In genomic region chr6:42710316-42710715, GRCh38 we compare ENCODE assay signal across 14 cellular contexts. TPM values are rescaled to one million over a fixed set of nuclear protein-coding genes. Genes with fewer than 3 reads are reported as not detected.
A peak's percentile ranks its signal among the peaks of the same experiment; 100 is the strongest.
DNase-seq lines count a peak whose midpoint lies in the region; ATAC-seq and TF ChIP-seq lines count a peak whose summit lies in the region.
"Had no signal": no experiment of that assay in that cellular context is flagged by ENCODE, and none has a peak within 500 bp of the region (broad histone marks: within the 10 kb centered on the region; RNA-seq: fewer than 3 reads in every experiment).

No MANE protein-coding gene starts in this region.

- H3K4me1 Mint-ChIP-seq in GM23338, result peaks cover 5% of the 10 kb centered on the region; the same call in 2 of the 3 replicates
- H3K4me1 Mint-ChIP-seq in naive thymus-derived CD8-positive, alpha-beta T cell, result peaks cover 0 to 10% (median 0%) of the 10 kb centered on the region in 4 donors

- DNase-seq in GM23338 (ENCODE audit: low spot score) (peak; percentile 47), NCI-H187 treated with DMSO at 0.1 percent for 48 hours (lab: John Stamatoyannopoulos, UW) (peak; percentile 27), mammary epithelial cell (no peak), SK-N-SH (no peak), uterus (no peak), COLO829 (ENCODE audit: low spot score) (no peak)
- DNase-seq in naive thymus-derived CD8-positive, alpha-beta T cell, result no peak
- DNase-seq: activated CD4-positive, alpha-beta T cell treated with anti-CD3 and anti-CD28 coated beads, Interleukin-2, amount 50 U/mL, for 48 hours; activated gamma-delta T cell treated with Interleukin-2 at 50 U/mL for 16 hours; NCI-H524 treated with DMSO at 0.1 percent for 48 hours; RPMI8226 had no signal

- 21 to 25% methylated on average over 9 of the region's 9 CpGs for WGBS in ectodermal cell, 2 experiments
- WGBS in mammary epithelial cell (ENCODE audit: low coverage, missing lambda C conversion rate), result 79% methylated on average over 8 of the region's 9 CpGs
- WGBS in SK-N-SH (ENCODE audit: low lambda C conversion rate), result 87% methylated on average over 8 of the region's 9 CpGs

- no TSS peak for BruUV-seq in mammary epithelial cell (replicated peaks; lab: Mats Ljungman, UMichigan)

- H3K36me3 ChIP-seq in GM23338 (ENCODE audit: insufficient read depth) (no peaks in the 10 kb centered on the region), ectodermal cell (ENCODE audit: control insufficient read depth, insufficient read depth, low read length) (no peaks in the 10 kb centered on the region), mammary epithelial cell (ENCODE audit: insufficient read depth, low read length) (no peaks in the 10 kb centered on the region), SK-N-SH (replicated peaks in 1 of 2; ENCODE audit: control insufficient read depth in 1 of 2, insufficient read depth in 2 of 2, low read length in 1 of 2) (no peaks in the 10 kb centered on the region), uterus (no peaks in the 10 kb centered on the region)
- H3K36me3 ChIP-seq: esophagus muscularis mucosa had no signal

- no peaks in the 10 kb centered on the region for H3K9me3 ChIP-seq in ectodermal cell (ENCODE audit: control insufficient read depth, low read length)
- H3K9me3 ChIP-seq in mammary epithelial cell (replicated peaks; ENCODE audit: insufficient read depth, low read length), result peaks cover 7% of the 10 kb centered on the region
- peaks cover 5% of the 10 kb centered on the region; the same call in 1 of the 2 replicates for H3K9me3 ChIP-seq in SK-N-SH
- H3K9me3 ChIP-seq in uterus, result no peaks in the 10 kb centered on the region

- in situ Hi-C loops in mammary epithelial cell (cut with MboI; ENCODE audit: low sequenced_read_pairs in 2 of 2), result no loop called here

- no peaks in the 10 kb centered on the region for H4K20me1 ChIP-seq in GM23338 (replicated peaks; ENCODE audit: insufficient read depth)
- no peaks in the 10 kb centered on the region for H4K20me1 ChIP-seq in mammary epithelial cell (ENCODE audit: insufficient read depth, low read length)
- H4K20me1 ChIP-seq in SK-N-SH (ENCODE audit: insufficient read depth), result no peaks in the 10 kb centered on the region

- no peaks in the 10 kb centered on the region; the same call in 1 of the 2 replicates for H3K4me1 ChIP-seq in GM23338 (ENCODE audit: insufficient read depth)
- H3K4me1 ChIP-seq in ectodermal cell (ENCODE audit: control insufficient read depth, insufficient read depth, low read length), result peaks cover 6% of the 10 kb centered on the region
- H3K4me1 ChIP-seq in mammary epithelial cell (ENCODE audit: insufficient read depth, low read length), result peaks cover 3% of the 10 kb centered on the region
- H3K4me1 ChIP-seq in SK-N-SH (ENCODE audit: control insufficient read depth in 1 of 2, insufficient read depth in 2 of 2, low read depth in 1 of 2, low read length in 1 of 2), result no peaks in the 10 kb centered on the region
- H3K4me1 ChIP-seq in uterus, result no peaks in the 10 kb centered on the region

- TF ChIP-seq EP300 in SK-N-SH (IDR thresholded peaks at IDR 0.05; ENCODE audit: borderline replicate concordance in 1 of 2, low read depth in 1 of 2, low read length in 1 of 2), result no peak

- H3K4me3 ChIP-seq in GM23338 (no peak overlapping the region), ectodermal cell (ENCODE audit: insufficient read depth, low read depth, low read length) (no peak overlapping the region), mammary epithelial cell (replicated peaks in 1 of 3; ENCODE audit: insufficient read depth in 1 of 3, low read depth in 2 of 3, low read length in 3 of 3) (no peak overlapping the region), SK-N-SH (ENCODE audit: low read depth in 2 of 2, low read length in 1 of 2) (no peak overlapping the region), uterus (no peak overlapping the region)
- H3K4me3 ChIP-seq: esophagus muscularis mucosa had no signal

- peaks cover 3% of the 10 kb centered on the region; the same call in 1 of the 3 replicates for H3K36me3 Mint-ChIP-seq in GM23338 (ENCODE audit: low read depth)
- peaks cover 0 to 6% (median 6%) of the 10 kb centered on the region in 3 donors for H3K36me3 Mint-ChIP-seq in naive thymus-derived CD8-positive, alpha-beta T cell

- TF ChIP-seq POLR2A in uterus (IDR thresholded peaks at IDR 0.05), result no peak

- POLR2A ChIA-PET in naive thymus-derived CD8-positive, alpha-beta T cell (lab: Charles Lee), result no interaction called here
- POLR2A ChIA-PET in SK-N-SH (lab: Yijun Ruan, JAX), result no interaction called here

- ATAC-seq in GM23338, result peak; percentile 96
- peak; percentile 30 to 39 for ATAC-seq in naive thymus-derived CD8-positive, alpha-beta T cell

- no peak overlapping the region for H3K27ac ChIP-seq in GM23338 (ENCODE audit: low read depth)
- peak overlapping the region; percentile 28 for H3K27ac ChIP-seq in ectodermal cell (ENCODE audit: insufficient read depth, low read depth, low read length, poor library complexity, severe bottlenecking)
- no peak overlapping the region for H3K27ac ChIP-seq in mammary epithelial cell (ENCODE audit: insufficient read depth, low read depth, low read length)
- no peak overlapping the region for H3K27ac ChIP-seq in SK-N-SH (ENCODE audit: low read depth in 2 of 2, low read length in 1 of 2)
- no peak overlapping the region for H3K27ac ChIP-seq in uterus
- H3K27ac ChIP-seq: esophagus muscularis mucosa had no signal

- H3F3A ChIP-seq in GM23338 (replicated peaks; ENCODE audit: low read depth) (no peaks in the 10 kb centered on the region), SK-N-SH (replicated peaks; ENCODE audit: insufficient read depth) (no peaks in the 10 kb centered on the region)

- CTCF ChIA-PET in mammary epithelial cell (lab: Charles Lee; ENCODE audit: low non-redundant PET), result no interaction called here
- CTCF ChIA-PET in SK-N-SH (lab: Yijun Ruan, JAX), result no interaction called here

- H3K4me2 ChIP-seq in GM23338 (no peak overlapping the region), mammary epithelial cell (ENCODE audit: insufficient read depth, low read depth, low read length) (no peak overlapping the region), SK-N-SH (no peak overlapping the region)

- H3K9me2 ChIP-seq in GM23338 (ENCODE audit: insufficient read depth) (no peaks in the 10 kb centered on the region), SK-N-SH (no peaks in the 10 kb centered on the region)

- H3K27ac Mint-ChIP-seq in GM23338, result no peak overlapping the region; the same call in 1 of the 2 replicates
- peak overlapping the region in 4 of 10 donors; percentile 18 to 85 (median 54) for H3K27ac Mint-ChIP-seq in naive thymus-derived CD8-positive, alpha-beta T cell
- H3K27ac Mint-ChIP-seq: T-helper 2 cell treated with Interferon-gamma antibody and Interleukin-4, amounts not matched to agents 5 μg/mL and 100 μg/mL, for 36 hours had no signal

- H3K9me3 Mint-ChIP-seq in GM23338, result peaks cover 12% of the 10 kb centered on the region
- H3K9me3 Mint-ChIP-seq in naive thymus-derived CD8-positive, alpha-beta T cell, result peaks cover 0 to 6% (median 4%) of the 10 kb centered on the region in 9 donors

- H3K79me2 ChIP-seq in GM23338 (replicated peaks; ENCODE audit: insufficient read depth) (no peaks in the 10 kb centered on the region), mammary epithelial cell (ENCODE audit: insufficient read depth, low read length) (no peaks in the 10 kb centered on the region), SK-N-SH (ENCODE audit: insufficient read depth) (no peaks in the 10 kb centered on the region)

- intact Hi-C loops in mammary epithelial cell (cut with micrococcal nuclease), result no loop called here
- intact Hi-C loops in uterus (cut with DNase I; ENCODE audit: low total_unique reads), result no loop called here

- H3K27me3 ChIP-seq in GM23338 (ENCODE audit: insufficient read depth) (no peaks in the 10 kb centered on the region), ectodermal cell (ENCODE audit: control insufficient read depth, insufficient read depth, low read length, poor library complexity, severe bottlenecking) (no peaks in the 10 kb centered on the region), mammary epithelial cell (ENCODE audit: insufficient read depth, low read length) (no peaks in the 10 kb centered on the region), SK-N-SH (ENCODE audit: insufficient read depth) (no peaks in the 10 kb centered on the region), uterus (no peaks in the 10 kb centered on the region)
- H3K27me3 ChIP-seq: esophagus muscularis mucosa had no signal

- H3K4me3 Mint-ChIP-seq in GM23338, result no peak overlapping the region
- peak overlapping the region in 2 of 10 donors; percentile 11 to 16 for H3K4me3 Mint-ChIP-seq in naive thymus-derived CD8-positive, alpha-beta T cell
- H3K4me3 Mint-ChIP-seq: T-helper 2 cell treated with Interferon-gamma antibody and Interleukin-4, amounts not matched to agents 5 μg/mL and 100 μg/mL, for 36 hours had no signal

- H3K9ac ChIP-seq in mammary epithelial cell (ENCODE audit: insufficient read depth, low read length) (no peak overlapping the region), SK-N-SH (no peak overlapping the region)

- H3K27me3 Mint-ChIP-seq in GM23338 (ENCODE audit: insufficient read depth, low read depth, poor library complexity), result no peaks in the 10 kb centered on the region
- peaks cover 0 to 3% (median 0%) of the 10 kb centered on the region in 5 donors for H3K27me3 Mint-ChIP-seq in naive thymus-derived CD8-positive, alpha-beta T cell

- dilution Hi-C loops in mammary epithelial cell (cut with HindIII; ENCODE audit: low sequenced_read_pairs), result loop anchor here (5.0 kb wide), 2 partner anchors 48 to 57 kb away; no protein-coding TSS in a partner anchor

- peak overlapping the region; percentile 80; the same call in 1 of the 2 replicates for H2AFZ ChIP-seq in GM23338
- H2AFZ ChIP-seq in mammary epithelial cell (ENCODE audit: low read depth, low read length), result no peak overlapping the region
- no peak overlapping the region for H2AFZ ChIP-seq in SK-N-SH (ENCODE audit: low read depth)

- TF ChIP-seq RAD21 in SK-N-SH (IDR thresholded peaks at IDR 0.05; ENCODE audit: low read length), result no peak

- TF ChIP-seq CTCF in GM23338 (conservative IDR thresholded peaks at IDR 0.05; ENCODE audit: low read depth in 2 of 2) (no peak), mammary epithelial cell (conservative IDR thresholded peaks at IDR 0.05 in 1 of 2, IDR thresholded peaks at IDR 0.05 in 1 of 2; ENCODE audit: extremely low read depth in 1 of 2, insufficient read depth in 1 of 2, low read depth in 1 of 2, low read length in 2 of 2) (no peak), SK-N-SH (IDR thresholded peaks at IDR 0.05) (no peak), uterus (IDR thresholded peaks at IDR 0.05) (no peak)

RNA-seq across cellular contexts. Expression of gene PRPH2, which starts 12.1 kb away (rescaled TPM):
- 0.52 and 0.89 TPM in 2 replicates for total RNA-seq in GM23338 (2014; rRNA removed; shearing (Covaris generic))
- polyA plus RNA-seq in GM23338 (2016; fragmentation: Nextera tagmentation; extraction: Ambion mirVana), result 0.21 and 0.50 TPM in 2 replicates
- 0.22 TPM for polyA plus RNA-seq in ectodermal cell (2013, experiment 1 of 4)
- 0.28 TPM for polyA plus RNA-seq in ectodermal cell (2013, experiment 2 of 4)
- 0.11 TPM for polyA plus RNA-seq in ectodermal cell (2013, experiment 3 of 4)
- 0.08 TPM for polyA plus RNA-seq in ectodermal cell (2013, experiment 4 of 4)
- under 1 TPM in 1 of 2 experiments, not detected in 1; 0.33 TPM for total RNA-seq in naive thymus-derived CD8-positive, alpha-beta T cell
- under 1 TPM in 1 of 3 donors, not detected in 2; 0.08 TPM for polyA plus RNA-seq in naive thymus-derived CD8-positive, alpha-beta T cell
- total RNA-seq in mammary epithelial cell, result under 1 TPM; 0.09 to 0.50 TPM
- not detected for polyA plus RNA-seq in mammary epithelial cell
- polyA minus RNA-seq in mammary epithelial cell, result not detected
- polyA plus RNA-seq in SK-N-SH (2012; rRNA removed), result not detected in 2 replicates
- polyA plus RNA-seq in SK-N-SH (2012; cell fraction: cytosol; rRNA removed), result not detected in 2 replicates
- polyA plus RNA-seq in SK-N-SH (2012; cell fraction: nucleus; rRNA removed), result not detected in 2 replicates
- 1 to 10 TPM in 3 of 4 donors, not detected in 1; 2.0 to 7.0 (median 5.8) TPM for total RNA-seq in uterus

RNA-seq across cellular contexts. Expression of gene TBCC, which starts 35.6 kb away (rescaled TPM):
- 45.0 and 59.5 TPM in 2 replicates for total RNA-seq in GM23338 (2014; rRNA removed; shearing (Covaris generic))
- polyA plus RNA-seq in GM23338 (2016; fragmentation: Nextera tagmentation; extraction: Ambion mirVana) (45.3 and 48.3 TPM in 2 replicates), mammary epithelial cell (15.4 TPM), SK-N-SH (2012; rRNA removed) (12.7 and 18.2 TPM in 2 replicates)
- polyA plus RNA-seq in ectodermal cell (2013, experiment 1 of 4), result 28.0 TPM
- 28.3 TPM for polyA plus RNA-seq in ectodermal cell (2013, experiment 2 of 4)
- 24.3 TPM for polyA plus RNA-seq in ectodermal cell (2013, experiment 3 of 4)
- polyA plus RNA-seq in ectodermal cell (2013, experiment 4 of 4), result 32.2 TPM
- 10 to 100 TPM; 76.0 to 77.0 TPM for total RNA-seq in naive thymus-derived CD8-positive, alpha-beta T cell
- polyA plus RNA-seq in naive thymus-derived CD8-positive, alpha-beta T cell, result 100 to 1,000 TPM; 112 to 126 (median 125) TPM
- total RNA-seq in mammary epithelial cell (10 to 100 TPM; 13.5 to 27.8 TPM), uterus (10 to 100 TPM in 3 of 4 donors, 1 to 10 TPM in 1; 7.9 to 48.7 (median 14.6) TPM)
- 25.6 TPM for polyA minus RNA-seq in mammary epithelial cell
- polyA plus RNA-seq in SK-N-SH (2012; cell fraction: cytosol; rRNA removed), result 12.9 and 15.1 TPM in 2 replicates
- polyA plus RNA-seq in SK-N-SH (2012; cell fraction: nucleus; rRNA removed), result 11.8 and 12.9 TPM in 2 replicates

Comparison
In these comparisons a context has a peak if more than half of its experiments do, and no peak if none do; other contexts are left out.
1. DNase-seq: peak in GM23338 (single experiment) and NCI-H187 treated with DMSO at 0.1 percent for 48 hours (single experiment); none in naive thymus-derived CD8-positive, alpha-beta T cell (0 of 10), mammary epithelial cell (single experiment), SK-N-SH (single experiment), uterus (0 of 2) and COLO829 (single experiment).